Comparison of ENCODE assay signal across 18 cellular contexts in genomic region chr7:107130487-107131220, GRCh38. TPM values are rescaled to one million over a fixed set of nuclear protein-coding genes. Genes with fewer than 3 reads are reported as not detected.
A peak's percentile ranks its signal among the peaks of the same experiment; 100 is the strongest.
DNase-seq lines count a peak whose midpoint lies in the region; ATAC-seq and TF ChIP-seq lines count a peak whose summit lies in the region.
"Had no signal": no experiment of that assay in that cellular context is flagged by ENCODE, and none has a peak within 500 bp of the region (broad histone marks: within the 10 kb centered on the region; RNA-seq: fewer than 3 reads in every experiment).

No MANE protein-coding gene starts in this region.

- H3K27ac ChIP-seq in OCI-LY3 (ENCODE audit: low read length) (no peak overlapping the region), upper lobe of right lung (no peak overlapping the region)
- H3K27ac ChIP-seq: epithelial cell of prostate, Peyer's patch, upper lobe of left lung had no signal

- H3K4me3 ChIP-seq in OCI-LY3 (ENCODE audit: low read length), result no peak overlapping the region
- no peak overlapping the region for H3K4me3 ChIP-seq in fibroblast of the aortic adventitia (ENCODE audit: low read depth, low read length)
- no peak overlapping the region for H3K4me3 ChIP-seq in upper lobe of right lung
- H3K4me3 ChIP-seq: mucosa of descending colon, Peyer's patch, upper lobe of left lung had no signal

- H3K9me3 ChIP-seq in OCI-LY3 (ENCODE audit: insufficient read depth, low read length), result no peaks in the 10 kb centered on the region
- H3K9me3 ChIP-seq in upper lobe of right lung, result no peaks in the 10 kb centered on the region
- H3K9me3 ChIP-seq: mucosa of descending colon, Peyer's patch, upper lobe of left lung had no signal

- H3K4me2 ChIP-seq in OCI-LY3 (ENCODE audit: low read length), result no peak overlapping the region

- ATAC-seq in upper lobe of right lung, result peak; percentile 70
- ATAC-seq: activated CD8-positive, alpha-beta T cell treated with anti-CD3 and anti-CD28 coated beads, Interleukin-2, amount 10 ng/mL, durations not matched to agents 7 days and 5 days; mucosa of descending colon had no signal

- no peak overlapping the region for H3K4me3 Mint-ChIP-seq in T-helper 2 cell treated with Interferon-gamma antibody and Interleukin-4, amounts not matched to agents 5 μg/mL and 100 μg/mL, for 36 hours
- H3K4me3 Mint-ChIP-seq: activated CD8-positive, alpha-beta T cell treated with anti-CD3 and anti-CD28 coated beads, Interleukin-2, amount 10 ng/mL, durations not matched to agents 7 days and 5 days had no signal

- H3K4me1 ChIP-seq in OCI-LY3 (ENCODE audit: low read length), result peaks cover 19% of the 10 kb centered on the region
- H3K4me1 ChIP-seq in upper lobe of right lung, result no peaks in the 10 kb centered on the region
- H3K4me1 ChIP-seq: upper lobe of left lung had no signal

- H3K4me1 Mint-ChIP-seq in T-helper 2 cell treated with Interferon-gamma antibody and Interleukin-4, amounts not matched to agents 5 μg/mL and 100 μg/mL, for 36 hours (ENCODE audit: low read depth), result peaks cover 13% of the 10 kb centered on the region

- H3K27me3 Mint-ChIP-seq in T-helper 2 cell treated with Interferon-gamma antibody and Interleukin-4, amounts not matched to agents 5 μg/mL and 100 μg/mL, for 36 hours (ENCODE audit: low read depth), result peaks cover 18% of the 10 kb centered on the region

- peaks cover 10% of the 10 kb centered on the region for H3K79me2 ChIP-seq in OCI-LY3 (ENCODE audit: low read length)

- DNase-seq in NCI-H748 (lab: John Stamatoyannopoulos, UW; ENCODE audit: unreplicated experiment) (peak; percentile 19), NCI-H748 treated with DMSO at 0.1 percent for 48 hours (lab: John Stamatoyannopoulos, UW) (no peak), fibroblast of the aortic adventitia (ENCODE audit: low read depth) (no peak), upper lobe of right lung (no peak), NCI-H526 treated with DMSO at 0.1 percent for 48 hours (lab: John Stamatoyannopoulos, UW) (no peak), globus pallidus (ENCODE audit: low spot score) (no peak)
- no peak for DNase-seq in T-helper 2 cell treated with Interferon-gamma antibody and Interleukin-4, amounts not matched to agents 5 μg/mL and 100 μg/mL, for 36 hours (ENCODE audit: low spot score)
- DNase-seq: ACHN; activated CD8-positive, alpha-beta T cell treated with anti-CD3 and anti-CD28 coated beads, Interleukin-2, amount 10 ng/mL, durations not matched to agents 7 days and 5 days; activated gamma-delta T cell; central memory CD4-positive, alpha-beta T cell; mucosa of descending colon; NCI-H2081; Peyer's patch; posterior cingulate gyrus had no signal

- H2AFZ ChIP-seq in OCI-LY3 (ENCODE audit: low read depth, low read length), result no peak overlapping the region

- H3K27ac Mint-ChIP-seq in T-helper 2 cell treated with Interferon-gamma antibody and Interleukin-4, amounts not matched to agents 5 μg/mL and 100 μg/mL, for 36 hours, result no peak overlapping the region
- H3K27ac Mint-ChIP-seq: activated CD8-positive, alpha-beta T cell treated with anti-CD3 and anti-CD28 coated beads, Interleukin-2, amount 10 ng/mL, durations not matched to agents 7 days and 5 days had no signal

- TF ChIP-seq CTCF in OCI-LY3 (IDR thresholded peaks at IDR 0.05; ENCODE audit: low read depth, low read length), result 0 out of 2 replicates have a peak, but pooled peaks have one; percentile 17
- TF ChIP-seq CTCF in fibroblast of the aortic adventitia (IDR thresholded peaks at IDR 0.05; ENCODE audit: insufficient read depth, low read length), result peak; percentile 3
- TF ChIP-seq CTCF in upper lobe of right lung (IDR thresholded peaks at IDR 0.05), result no peak

- no peak overlapping the region for H3K9ac ChIP-seq in OCI-LY3 (ENCODE audit: low read length)

- no peaks in the 10 kb centered on the region for H3K27me3 ChIP-seq in OCI-LY3 (ENCODE audit: low read depth, low read length)
- no peaks in the 10 kb centered on the region for H3K27me3 ChIP-seq in upper lobe of right lung
- H3K27me3 ChIP-seq: Peyer's patch, upper lobe of left lung had no signal

- no peaks in the 10 kb centered on the region for H3K9me3 Mint-ChIP-seq in T-helper 2 cell treated with Interferon-gamma antibody and Interleukin-4, amounts not matched to agents 5 μg/mL and 100 μg/mL, for 36 hours

- H3K36me3 ChIP-seq in OCI-LY3 (replicated peaks; ENCODE audit: low read depth, low read length), result peaks cover 3% of the 10 kb centered on the region
- no peaks in the 10 kb centered on the region for H3K36me3 ChIP-seq in upper lobe of right lung
- H3K36me3 ChIP-seq: Peyer's patch, upper lobe of left lung had no signal

- intact Hi-C loops in upper lobe of right lung (cut with DNase I), result no loop called here

- H4K20me1 ChIP-seq in OCI-LY3 (ENCODE audit: insufficient read depth, low read length), result no peaks in the 10 kb centered on the region

- H3K36me3 Mint-ChIP-seq in T-helper 2 cell treated with Interferon-gamma antibody and Interleukin-4, amounts not matched to agents 5 μg/mL and 100 μg/mL, for 36 hours (ENCODE audit: low read depth), result no peaks in the 10 kb centered on the region

RNA-seq across cellular contexts. Expression of gene HBP1, which starts 38.1 kb away (rescaled TPM):
- total RNA-seq in fibroblast of the aortic adventitia (ENCODE audit: low replicate concordance) (90.9 and 106 TPM in 2 replicates), upper lobe of right lung (74.0 TPM)
